18 cellular contexts compared by ENCODE assay signal in the genomic region with DNA sequence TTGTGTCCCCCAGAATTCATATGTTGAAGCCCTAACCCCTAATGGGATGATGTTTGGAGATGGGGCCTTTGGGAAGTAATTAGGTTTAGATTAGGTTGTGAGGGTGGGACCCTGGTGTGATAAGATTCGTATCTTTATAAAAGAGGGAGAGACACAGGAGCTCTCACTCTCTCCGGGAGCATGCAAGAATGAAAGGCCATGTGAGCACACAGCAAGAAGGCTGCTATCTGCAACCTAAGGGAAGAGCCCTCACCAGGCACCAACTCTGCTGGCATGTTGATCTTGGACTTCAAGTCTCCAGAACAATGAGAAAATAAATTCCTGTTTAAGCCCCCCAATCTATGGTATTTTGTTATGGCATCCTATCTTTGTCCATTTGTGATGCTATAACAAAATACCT.
"Had no signal": no experiment of that assay in that cellular context is flagged by ENCODE, and none has a peak within 500 bp of the region (broad histone marks: within the 10 kb centered on the region; RNA-seq: fewer than 3 reads in every experiment).

No MANE protein-coding gene starts in this region.

- H3K9me3 ChIP-seq: colonic mucosa, esophagus muscularis mucosa, gastroesophageal sphincter, heart left ventricle, left lung, lower lobe of right lung had no signal

- H3K4me2 ChIP-seq: hepatocyte had no signal

- H3K27ac ChIP-seq: colonic mucosa, esophagus muscularis mucosa, foreskin keratinocyte, gastroesophageal sphincter, heart left ventricle, hepatocyte, left lung, lower lobe of right lung had no signal

- ATAC-seq: effector memory CD8-positive, alpha-beta T cell; foreskin keratinocyte; gastroesophageal sphincter; heart left ventricle; left cardiac atrium; left lung; left ventricle myocardium superior; lower lobe of right lung; naive thymus-derived CD4-positive, alpha-beta T cell had no signal

- H3K27me3 ChIP-seq: colonic mucosa, esophagus muscularis mucosa, foreskin keratinocyte, gastroesophageal sphincter, heart left ventricle, hepatocyte, left lung had no signal

- H3K27me3 Mint-ChIP-seq: dendritic cell treated with granulocyte-macrophage colony-stimulating factor and Interleukin-4, amounts not matched to agents 40 ng/mL and 50 ng/mL, for 4 days; effector memory CD8-positive, alpha-beta T cell; naive thymus-derived CD4-positive, alpha-beta T cell had no signal

- H3K36me3 ChIP-seq: colonic mucosa, esophagus muscularis mucosa, gastroesophageal sphincter, left lung, lower lobe of right lung had no signal

- H3K4me3 Mint-ChIP-seq: dendritic cell treated with granulocyte-macrophage colony-stimulating factor and Interleukin-4, amounts not matched to agents 40 ng/mL and 50 ng/mL, for 4 days; effector memory CD8-positive, alpha-beta T cell; naive thymus-derived CD4-positive, alpha-beta T cell had no signal

- H3K79me2 ChIP-seq: hepatocyte had no signal

- H3K4me1 ChIP-seq: colonic mucosa, esophagus muscularis mucosa, foreskin keratinocyte, gastroesophageal sphincter, left lung, lower lobe of right lung had no signal

- H2AFZ ChIP-seq: hepatocyte had no signal

- H3K27ac Mint-ChIP-seq: dendritic cell treated with granulocyte-macrophage colony-stimulating factor and Interleukin-4, amounts not matched to agents 40 ng/mL and 50 ng/mL, for 4 days; effector memory CD8-positive, alpha-beta T cell; naive thymus-derived CD4-positive, alpha-beta T cell had no signal

- DNase-seq: colonic mucosa; cortex of kidney; effector CD8-positive, alpha-beta T cell; effector memory CD8-positive, alpha-beta T cell; foreskin keratinocyte; heart left ventricle; hypothalamus; left cardiac atrium; left lung; left ventricle myocardium superior; lower lobe of right lung; mesenchymal stem cell; midbrain; naive thymus-derived CD4-positive, alpha-beta T cell had no signal

- H3K4me3 ChIP-seq: colonic mucosa, esophagus muscularis mucosa, gastroesophageal sphincter, heart left ventricle, hepatocyte, left lung, lower lobe of right lung had no signal

- H3K9me3 Mint-ChIP-seq: effector memory CD8-positive, alpha-beta T cell had no signal
